Comparison of ENCODE assay signal across 8 cellular contexts in the genomic region with DNA sequence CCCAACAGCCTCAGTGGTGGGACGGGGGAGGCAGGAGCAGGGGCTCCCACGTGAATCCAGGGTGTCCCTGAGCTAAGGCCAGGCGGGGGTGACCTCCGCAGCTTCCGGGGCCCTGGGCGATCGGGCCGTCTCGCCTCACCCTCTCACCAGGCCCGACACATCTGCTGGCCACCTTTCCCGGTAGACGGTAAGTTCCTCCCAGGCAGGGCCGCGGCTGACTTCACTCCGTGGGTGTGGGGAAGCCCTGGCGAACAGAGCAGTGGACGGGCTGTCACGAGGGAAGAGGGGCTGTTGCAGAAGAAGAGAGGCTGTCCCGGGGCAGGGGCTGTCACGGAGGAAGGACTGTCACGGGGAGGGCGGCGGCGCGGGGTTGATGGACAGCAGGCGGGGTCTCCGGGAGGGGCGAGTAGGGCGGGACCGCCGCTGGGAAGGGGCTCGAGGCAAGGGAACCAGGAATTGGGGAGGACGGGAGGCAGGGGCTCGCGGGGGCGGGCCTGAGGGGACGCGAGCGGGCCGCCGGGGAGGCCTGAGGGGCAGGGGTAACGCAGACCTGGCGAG. TPM values are rescaled to one million over a fixed set of nuclear protein-coding genes. Genes with fewer than 3 reads are reported as not detected.
DNase-seq lines count a peak whose midpoint lies in the region; ATAC-seq, FAIRE-seq and TF ChIP-seq lines count a peak whose summit lies in the region.

No MANE protein-coding gene starts in this region.

- H3K4me3 Mint-ChIP-seq in activated CD8-positive, alpha-beta memory T cell treated with anti-CD3 and anti-CD28 coated beads, Interleukin-2, amount 10 ng/mL, durations not matched to agents 7 days and 5 days = peak overlapping the region; percentile 93
- peak overlapping the region; percentile 74 for H3K4me3 Mint-ChIP-seq in astrocyte (ENCODE audit: unreplicated experiment)
- peak overlapping the region; percentile 83 for H3K4me3 Mint-ChIP-seq in memory B cell

- no peaks in the 10 kb centered on the region for H3K9me3 ChIP-seq in HUES48 (ENCODE audit: control insufficient read depth, insufficient read depth, low read length)
- no peaks in the 10 kb centered on the region for H3K9me3 ChIP-seq in astrocyte (ENCODE audit: insufficient read depth, low read depth, low read length)

- peaks cover 15% of the 10 kb centered on the region for H3K36me3 Mint-ChIP-seq in activated CD8-positive, alpha-beta memory T cell treated with anti-CD3 and anti-CD28 coated beads, Interleukin-2, amount 10 ng/mL, durations not matched to agents 7 days and 5 days
- no peaks in the 10 kb centered on the region for H3K36me3 Mint-ChIP-seq in astrocyte (ENCODE audit: low read depth, unreplicated experiment)
- H3K36me3 Mint-ChIP-seq in memory B cell = no peaks in the 10 kb centered on the region

- DNase-seq in activated CD8-positive, alpha-beta memory T cell treated with anti-CD3 and anti-CD28 coated beads, Interleukin-2, amount 10 ng/mL, durations not matched to agents 7 days and 5 days = peak; percentile 60
- no peak for DNase-seq in activated CD8-positive, alpha-beta memory T cell treated with anti-CD3 and anti-CD28 coated beads for 24 hours
- no peak for DNase-seq in astrocyte (ENCODE audit: low read depth)
- no peak for DNase-seq in memory B cell (ENCODE audit: low spot score in 2 of 2)
- DNase-seq in NCI-H526 treated with DMSO at 0.1 percent for 48 hours (lab: John Stamatoyannopoulos, UW) = no peak
- DNase-seq in NCI-H1092 (lab: John Stamatoyannopoulos, UW) = no peak

- peaks cover 6% of the 10 kb centered on the region for H3K79me2 ChIP-seq in astrocyte (ENCODE audit: insufficient read depth, low read length)

- peak overlapping the region; percentile 97 for H3K4me2 ChIP-seq in astrocyte (ENCODE audit: low read length)

- TF ChIP-seq CTCF in astrocyte (IDR thresholded peaks at IDR 0.05; ENCODE audit: insufficient read depth, low read depth, low read length) = no peak

- no peaks in the 10 kb centered on the region for H4K20me1 ChIP-seq in astrocyte (ENCODE audit: insufficient read depth, low read length)

- peak; percentile 14 for ATAC-seq in activated CD8-positive, alpha-beta memory T cell treated with anti-CD3 and anti-CD28 coated beads, Interleukin-2, amount 10 ng/mL, durations not matched to agents 7 days and 5 days
- ATAC-seq in memory B cell (ENCODE audit: low read depth) (no peak), HG02588 (IDR thresholded peaks at IDR 0.05; ENCODE audit: unreplicated experiment) (no peak)

- peak overlapping the region; percentile 98 for H3K27ac ChIP-seq in HUES48 (ENCODE audit: low read depth, low read length)
- H3K27ac ChIP-seq in astrocyte (ENCODE audit: low read depth, low read length) = peak overlapping the region; percentile 77

- H3K27ac Mint-ChIP-seq in activated CD8-positive, alpha-beta memory T cell treated with anti-CD3 and anti-CD28 coated beads, Interleukin-2, amount 10 ng/mL, durations not matched to agents 7 days and 5 days = peak overlapping the region; percentile 85
- no peak overlapping the region for H3K27ac Mint-ChIP-seq in astrocyte (ENCODE audit: unreplicated experiment)
- peak overlapping the region; percentile 81 for H3K27ac Mint-ChIP-seq in memory B cell

- peak overlapping the region; percentile 88; the same call in 1 of the 2 replicates for H3K9ac ChIP-seq in HUES48 (ENCODE audit: low read depth, low read length)
- H3K9ac ChIP-seq in astrocyte (ENCODE audit: low read length) = peak overlapping the region; percentile 92

- CTCF ChIA-PET in activated CD8-positive, alpha-beta memory T cell treated with anti-CD3 and anti-CD28 coated beads, Interleukin-2, amount 10 ng/mL, durations not matched to agents 7 days and 5 days (lab: Charles Lee) = interaction anchor here (1.2 to 3.3 kb wide), 7 partner anchors 10 to 150 kb away, joined by 3 to 28 read pairs (median 6); partner anchors contain the start of genes PAQR4 and TNFRSF12A

- peaks cover 40% of the 10 kb centered on the region for H3K36me3 ChIP-seq in HUES48 (ENCODE audit: control insufficient read depth, insufficient read depth, low read length)
- H3K36me3 ChIP-seq in astrocyte (ENCODE audit: insufficient read depth, low read length) = no peaks in the 10 kb centered on the region

- H3K27me3 ChIP-seq in HUES48 (ENCODE audit: control insufficient read depth, insufficient read depth, low read length) (no peaks in the 10 kb centered on the region), astrocyte (ENCODE audit: insufficient read depth, low read length) (no peaks in the 10 kb centered on the region)

- H2AFZ ChIP-seq in astrocyte (ENCODE audit: low read depth, low read length) = peak overlapping the region; percentile 97

- peaks cover 27% of the 10 kb centered on the region for H3K4me1 ChIP-seq in HUES48 (ENCODE audit: control insufficient read depth, insufficient read depth, low read length)
- peaks cover 17% of the 10 kb centered on the region for H3K4me1 ChIP-seq in astrocyte (ENCODE audit: insufficient read depth, low read length)

- H3K4me1 Mint-ChIP-seq in activated CD8-positive, alpha-beta memory T cell treated with anti-CD3 and anti-CD28 coated beads, Interleukin-2, amount 10 ng/mL, durations not matched to agents 7 days and 5 days = peaks cover 33% of the 10 kb centered on the region
- H3K4me1 Mint-ChIP-seq in astrocyte (ENCODE audit: low read depth, unreplicated experiment) = peaks cover 3% of the 10 kb centered on the region
- H3K4me1 Mint-ChIP-seq in memory B cell = peaks cover 8% of the 10 kb centered on the region

- H3K4me3 ChIP-seq in HUES48 (ENCODE audit: low read depth, low read length) (peak overlapping the region; percentile 86), astrocyte (ENCODE audit: insufficient read depth, low read depth, low read length) (peak overlapping the region; percentile 68)

- FAIRE-seq in astrocyte (lab: Jason Lieb, UNC) = no peak

- H3K27me3 Mint-ChIP-seq in activated CD8-positive, alpha-beta memory T cell treated with anti-CD3 and anti-CD28 coated beads, Interleukin-2, amount 10 ng/mL, durations not matched to agents 7 days and 5 days = peaks cover 4% of the 10 kb centered on the region
- H3K27me3 Mint-ChIP-seq in astrocyte (ENCODE audit: low read depth, unreplicated experiment) = peaks cover 10% of the 10 kb centered on the region
- no peaks in the 10 kb centered on the region for H3K27me3 Mint-ChIP-seq in memory B cell

- H3K9me3 Mint-ChIP-seq in activated CD8-positive, alpha-beta memory T cell treated with anti-CD3 and anti-CD28 coated beads, Interleukin-2, amount 10 ng/mL, durations not matched to agents 7 days and 5 days (ENCODE audit: low read depth) = no peaks in the 10 kb centered on the region
- H3K9me3 Mint-ChIP-seq in astrocyte (ENCODE audit: unreplicated experiment) = no peaks in the 10 kb centered on the region
- H3K9me3 Mint-ChIP-seq in memory B cell = no peaks in the 10 kb centered on the region

RNA-seq across cellular contexts. Expression of gene PKMYT1, which starts 0.5 kb away (rescaled TPM):
- total RNA-seq in activated CD8-positive, alpha-beta memory T cell treated with anti-CD3 and anti-CD28 coated beads, Interleukin-2, amount 10 ng/mL, durations not matched to agents 7 days and 5 days = 100 to 1,000 TPM; 146 to 199 TPM
- 3.9 TPM in 2 replicates for total RNA-seq in astrocyte

RNA-seq across cellular contexts. Expression of gene PAQR4, which starts 10.6 kb away (rescaled TPM):
- total RNA-seq in activated CD8-positive, alpha-beta memory T cell treated with anti-CD3 and anti-CD28 coated beads, Interleukin-2, amount 10 ng/mL, durations not matched to agents 7 days and 5 days = 10 to 100 TPM; 58.7 to 62.9 TPM
- total RNA-seq in astrocyte = 4.8 and 5.4 TPM in 2 replicates

RNA-seq across cellular contexts. Expression of gene KREMEN2, which starts 15.7 kb away (rescaled TPM):
- total RNA-seq in activated CD8-positive, alpha-beta memory T cell treated with anti-CD3 and anti-CD28 coated beads, Interleukin-2, amount 10 ng/mL, durations not matched to agents 7 days and 5 days = under 1 TPM; 0.35 to 0.40 TPM
- 7.5 and 8.0 TPM in 2 replicates for total RNA-seq in astrocyte

RNA-seq across cellular contexts. Expression of gene CLDN9, which starts 33.0 kb away (rescaled TPM):
- under 1 TPM; 0.09 to 0.15 TPM for total RNA-seq in activated CD8-positive, alpha-beta memory T cell treated with anti-CD3 and anti-CD28 coated beads, Interleukin-2, amount 10 ng/mL, durations not matched to agents 7 days and 5 days
- 0.14 and 0.48 TPM in 2 replicates for total RNA-seq in astrocyte

RNA-seq across cellular contexts. Expression of gene CLDN6, which starts 38.2 kb away (rescaled TPM):
- total RNA-seq in activated CD8-positive, alpha-beta memory T cell treated with anti-CD3 and anti-CD28 coated beads, Interleukin-2, amount 10 ng/mL, durations not matched to agents 7 days and 5 days = not detected
- 449 and 584 TPM in 2 replicates for total RNA-seq in astrocyte

Comparison
In these comparisons a context has a peak if more than half of its experiments do, and no peak if none do; other contexts are left out.
1. RNA of gene PKMYT1, which starts 0.5 kb away (total RNA-seq): 146 to 199 TPM in activated CD8-positive, alpha-beta memory T cell treated with anti-CD3 and anti-CD28 coated beads, Interleukin-2, amount 10 ng/mL, durations not matched to agents 7 days and 5 days; 3.9 TPM in astrocyte; every median in the first group is over 10 times any median in the second.
2. Peak in every context shown above with its lines, with median percentiles within 50 percentile points of each other: H3K4me3 Mint-ChIP-seq.